13 cellular contexts compared by ENCODE assay signal in genomic region chr10:77715081-77715480, GRCh38.
DNase-seq lines count a peak whose midpoint lies in the region; ATAC-seq, FAIRE-seq and TF ChIP-seq lines count a peak whose summit lies in the region.
"Had no signal": no experiment of that assay in that cellular context is flagged by ENCODE, and none has a peak within 500 bp of the region (broad histone marks: within the 10 kb centered on the region; RNA-seq: fewer than 3 reads in every experiment).

No MANE protein-coding gene starts in this region.

- peaks cover 22% of the 10 kb centered on the region for H3K27me3 ChIP-seq in DND-41 (ENCODE audit: insufficient read depth, low read length, poor library complexity)

- peaks cover 5% of the 10 kb centered on the region; the same call in 1 of the 2 replicates for H3K4me1 ChIP-seq in DND-41 (ENCODE audit: insufficient read depth, low read length)

- no peaks in the 10 kb centered on the region for H3K36me3 Mint-ChIP-seq in stimulated activated naive B cell treated with anti-CD40 and anti-IgM and Interleukin-4, amounts not matched to agents 10 μg/mL and 1 μg/mL and 100 μg/mL, for 72 hours
- H3K36me3 Mint-ChIP-seq: IgD-negative memory B cell, immature natural killer cell had no signal

- H3K79me2 ChIP-seq in DND-41 (ENCODE audit: insufficient read depth, low read length): no peaks in the 10 kb centered on the region

- no peaks in the 10 kb centered on the region for H3K36me3 ChIP-seq in DND-41 (ENCODE audit: insufficient read depth, low read length)
- H3K36me3 ChIP-seq: prostate gland had no signal

- no peaks in the 10 kb centered on the region for H3K9me3 ChIP-seq in DND-41 (ENCODE audit: insufficient read depth, low read length, severe bottlenecking)
- H3K9me3 ChIP-seq: prostate gland had no signal

- no peak overlapping the region for H3K4me3 ChIP-seq in DND-41 (ENCODE audit: low read depth in 1 of 2, low read length in 2 of 2)
- H3K4me3 ChIP-seq: prostate gland had no signal

- H3K9ac ChIP-seq in DND-41 (ENCODE audit: low read depth, low read length): no peak overlapping the region

- ATAC-seq in DND-41 (ENCODE audit: insufficient read depth, low read depth): no peak
- no peak for ATAC-seq in stimulated activated naive B cell treated with anti-CD40 and anti-IgM and Interleukin-4, amounts not matched to agents 10 μg/mL and 1 μg/mL and 100 μg/mL, for 72 hours (replicated peaks)

- no peak overlapping the region for H2AFZ ChIP-seq in DND-41 (ENCODE audit: low read depth, low read length)

- H3K27me3 Mint-ChIP-seq in stimulated activated naive B cell treated with anti-CD40 and anti-IgM and Interleukin-4, amounts not matched to agents 10 μg/mL and 1 μg/mL and 100 μg/mL, for 72 hours: peaks cover 34 to 48% of the 10 kb centered on the region in 2 donors

- peaks cover 10 to 11% of the 10 kb centered on the region in 2 donors for H3K4me1 Mint-ChIP-seq in stimulated activated naive B cell treated with anti-CD40 and anti-IgM and Interleukin-4, amounts not matched to agents 10 μg/mL and 1 μg/mL and 100 μg/mL, for 72 hours

- H3K4me3 Mint-ChIP-seq in stimulated activated naive B cell treated with anti-CD40 and anti-IgM and Interleukin-4, amounts not matched to agents 10 μg/mL and 1 μg/mL and 100 μg/mL, for 72 hours: no peak overlapping the region
- H3K4me3 Mint-ChIP-seq: dendritic cell treated with granulocyte-macrophage colony-stimulating factor and Interleukin-4, amounts not matched to agents 40 ng/mL and 50 ng/mL, for 4 days; IgD-negative memory B cell; immature natural killer cell had no signal

- no peak overlapping the region for H3K4me2 ChIP-seq in DND-41 (ENCODE audit: insufficient read depth, low read length)

- peak; percentile 58 for FAIRE-seq in GM18507 (lab: Jason Lieb, UNC)

- TF ChIP-seq CTCF in DND-41 (IDR thresholded peaks at IDR 0.05; ENCODE audit: borderline replicate concordance, extremely low read depth, low read length, poor library complexity, severe bottlenecking): peak; percentile 51

- no peaks in the 10 kb centered on the region for H3K9me3 Mint-ChIP-seq in stimulated activated naive B cell treated with anti-CD40 and anti-IgM and Interleukin-4, amounts not matched to agents 10 μg/mL and 1 μg/mL and 100 μg/mL, for 72 hours
- H3K9me3 Mint-ChIP-seq: dendritic cell treated with granulocyte-macrophage colony-stimulating factor and Interleukin-4, amounts not matched to agents 40 ng/mL and 50 ng/mL, for 4 days; IgD-negative memory B cell; immature natural killer cell had no signal

- H3K27ac ChIP-seq in DND-41 (ENCODE audit: low read length): no peak overlapping the region
- H3K27ac ChIP-seq: prostate gland had no signal

- no peaks in the 10 kb centered on the region for H4K20me1 ChIP-seq in DND-41 (ENCODE audit: insufficient read depth, low read length)

- H3K27ac Mint-ChIP-seq in stimulated activated naive B cell treated with anti-CD40 and anti-IgM and Interleukin-4, amounts not matched to agents 10 μg/mL and 1 μg/mL and 100 μg/mL, for 72 hours: no peak overlapping the region
- H3K27ac Mint-ChIP-seq: dendritic cell treated with granulocyte-macrophage colony-stimulating factor and Interleukin-4, amounts not matched to agents 40 ng/mL and 50 ng/mL, for 4 days; IgD-negative memory B cell; immature natural killer cell had no signal

- no peak for DNase-seq in DND-41
- DNase-seq in GM18507 (ENCODE audit: extremely low spot score, insufficient read length, low read depth): no peak
- DNase-seq in OCI-M1 (lab: John Stamatoyannopoulos, UW): peak; percentile 44
- peak; percentile 18 for DNase-seq in germinal center (ENCODE audit: low spot score)
- DNase-seq in stimulated activated naive B cell treated with anti-CD40 and anti-IgM and Interleukin-4, amounts not matched to agents 10 μg/mL and 1 μg/mL and 100 μg/mL, for 72 hours: no peak
- no peak for DNase-seq in activated CD4-positive, CD25-positive, alpha-beta regulatory T cell treated with anti-CD3 and anti-CD28 coated beads, Interleukin-2, amount 50 U/mL, for 72 hours
- DNase-seq in SK-N-DZ (ENCODE audit: low spot score): no peak
- DNase-seq: HCEC 1CT, immature natural killer cell, SHP77 had no signal

Comparison
In these comparisons a context has a peak if more than half of its experiments do, and no peak if none do; other contexts are left out.
1. DNase-seq: peak in OCI-M1 (single experiment) and germinal center (single experiment); none in DND-41 (single experiment), GM18507 (single experiment), stimulated activated naive B cell treated with anti-CD40 and anti-IgM and Interleukin-4, amounts not matched to agents 10 μg/mL and 1 μg/mL and 100 μg/mL, for 72 hours (single experiment), activated CD4-positive, CD25-positive, alpha-beta regulatory T cell treated with anti-CD3 and anti-CD28 coated beads, Interleukin-2, amount 50 U/mL, for 72 hours (single experiment) and SK-N-DZ (single experiment).